ENCODE assay signal across 4 cellular contexts in genomic region chr5:105371169-105371568, GRCh38.
TF ChIP-seq lines count a peak whose summit lies in the region.

No MANE protein-coding gene starts in this region.

TF ChIP-seq in HepG2, 621 proteins besides CTCF, POLR2A, EP300 and RAD21:
- peak; percentile 83 to 92 for TF ChIP-seq MAFK (conservative IDR thresholded peaks at IDR 0.05 in 1 of 2, IDR thresholded peaks at IDR 0.05 in 1 of 2; ENCODE audit: low read length in 2 of 2)
- TF ChIP-seq MIER2 (CRISPR knock-in tag; IDR thresholded peaks at IDR 0.05) = no peak
- peak; percentile 84 for TF ChIP-seq MAFF (IDR thresholded peaks at IDR 0.05; ENCODE audit: low read depth, low read length)

TF ChIP-seq in A549, 52 proteins besides CTCF, POLR2A, EP300 and RAD21:
- TF ChIP-seq MAFK (IDR thresholded peaks at IDR 0.05; ENCODE audit: partially characterized antibody) = peak; percentile 79
- TF ChIP-seq POLR2AphosphoS2 (conservative IDR thresholded peaks at IDR 0.05; ENCODE audit: low read length) = no peak
TF ChIP-seq in A549: peak in this region for 1.

TF ChIP-seq in IMR-90, 13 proteins besides CTCF, POLR2A, EP300 and RAD21:
- TF ChIP-seq USF2 (IDR thresholded peaks at IDR 0.05; ENCODE audit: low read depth, low read length) (no peak), MAZ (IDR thresholded peaks at IDR 0.05; ENCODE audit: borderline replicate concordance, low read depth, low read length) (no peak), MAFK (IDR thresholded peaks at IDR 0.05; ENCODE audit: low read depth, low read length) (peak; percentile 82)

TF ChIP-seq in K562, 482 proteins besides CTCF, POLR2A, EP300 and RAD21:
- TF ChIP-seq CUX1 (CRISPR knock-in tag; IDR thresholded peaks at IDR 0.05) = no peak
- peak; percentile 44; the same call in 1 of the 2 replicates for TF ChIP-seq MAFF (IDR thresholded peaks at IDR 0.05; ENCODE audit: low read length)
- TF ChIP-seq MAFK (IDR thresholded peaks at IDR 0.05; ENCODE audit: low read length) = peak; percentile 54; the same call in 1 of the 2 replicates
- no peak for TF ChIP-seq TAF15 (IDR thresholded peaks at IDR 0.05; ENCODE audit: low read depth, low read length)
- no peak for TF ChIP-seq ETV5 (CRISPR knock-in tag; IDR thresholded peaks at IDR 0.05; ENCODE audit: low read depth)
- TF ChIP-seq ZNF324 (CRISPR knock-in tag; IDR thresholded peaks at IDR 0.05) = no peak
- TF ChIP-seq ZNF316 (IDR thresholded peaks at IDR 0.05) = peak; percentile 62; the same call in 1 of the 2 replicates
